In the genomic region with DNA sequence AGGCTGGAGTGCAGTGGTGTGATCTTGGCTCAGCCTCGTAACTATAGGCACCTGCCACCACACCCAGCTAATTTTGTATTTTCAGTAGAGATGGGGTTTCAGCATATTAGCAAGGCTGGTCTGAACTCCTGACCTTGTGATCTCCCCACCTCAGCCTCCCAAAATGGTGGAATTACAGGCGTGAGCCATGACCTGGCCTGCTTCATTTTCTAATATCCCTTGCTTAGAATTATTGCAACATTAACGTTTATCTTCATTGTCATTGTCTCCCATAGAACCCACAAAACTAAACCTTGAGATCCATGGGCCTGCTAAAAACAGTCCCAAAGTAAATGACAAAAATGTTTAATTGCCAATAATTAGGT, we compare ENCODE assay signal across 9 cellular contexts. TPM values are rescaled to one million over a fixed set of nuclear protein-coding genes. Genes with fewer than 3 reads are reported as not detected.
A peak's percentile ranks its signal among the peaks of the same experiment; 100 is the strongest.
DNase-seq lines count a peak whose midpoint lies in the region; ATAC-seq and TF ChIP-seq lines count a peak whose summit lies in the region.
"Had no signal": no experiment of that assay in that cellular context is flagged by ENCODE, and none has a peak within 500 bp of the region (broad histone marks: within the 10 kb centered on the region; RNA-seq: fewer than 3 reads in every experiment).

No MANE protein-coding gene starts in this region.

- no TSS peak for BruUV-seq in A673 (replicated peaks; lab: Mats Ljungman, UMichigan)

- CTCF ChIA-PET in A673 (lab: Charles Lee), result interaction anchor here (0.6 kb wide), 1 partner anchor 66 kb away, joined by 3 read pairs; no protein-coding TSS in a partner anchor

- intact Hi-C loops in A673 (cut with micrococcal nuclease; ENCODE audit: unreplicated experiment), result loop anchor here (1.0 kb wide), 1 partner anchor 96 kb away; no protein-coding TSS in a partner anchor

- DNase-seq in A673 (ENCODE audit: low spot score) (no peak), SK-MEL-5 (ENCODE audit: low read depth, low spot score) (peak; percentile 28), fibroblast of gingiva (ENCODE audit: low read depth) (peak; percentile 23), epidermal melanocyte (ENCODE audit: insufficient read length, low spot score) (no peak), ureter (ENCODE audit: low spot score) (no peak), NCI-H187 treated with DMSO at 0.1 percent for 48 hours (lab: John Stamatoyannopoulos, UW) (no peak)

- no peaks in the 10 kb centered on the region for H3K9me3 ChIP-seq in A673 (ENCODE audit: low read depth, low read length, poor library complexity, severe bottlenecking)
- H3K9me3 ChIP-seq: ascending aorta had no signal

- no peaks in the 10 kb centered on the region for H3K27me3 ChIP-seq in A673 (replicated peaks; ENCODE audit: insufficient read depth, low read depth, low read length, poor library complexity)
- H3K27me3 ChIP-seq: ascending aorta had no signal

- peak overlapping the region; percentile 25 for H3K27ac ChIP-seq in A673 (ENCODE audit: low read depth, low read length, poor library complexity, severe bottlenecking)

- in situ Hi-C loops in SK-MEL-5 (cut with HindIII; ENCODE audit: low pct_unique_long_range_greater_than_20kb, low sequenced_read_pairs), result no loop called here

- peaks cover 21% of the 10 kb centered on the region for H3K4me1 ChIP-seq in A673 (ENCODE audit: insufficient read depth, low read length, poor library complexity, severe bottlenecking)

- ATAC-seq in GM19351 (IDR thresholded peaks at IDR 0.05; ENCODE audit: unreplicated experiment) (peak; percentile 26), GM18505 (IDR thresholded peaks at IDR 0.05; ENCODE audit: unreplicated experiment) (no peak)

- no peak overlapping the region for H3K4me3 ChIP-seq in A673 (ENCODE audit: low read depth, low read length, poor library complexity, severe bottlenecking)

- H3K36me3 ChIP-seq in A673 (ENCODE audit: insufficient read depth, low read length, poor library complexity, severe bottlenecking), result peaks cover 52% of the 10 kb centered on the region

- POLR2A ChIA-PET in A673 (lab: Charles Lee; ENCODE audit: low non-redundant PET), result no interaction called here

- no peak for TF ChIP-seq CTCF in A673 (conservative IDR thresholded peaks at IDR 0.05; ENCODE audit: low read depth, low read length)

- TF ChIP-seq POLR2A in GM18505 (IDR thresholded peaks at IDR 0.05; ENCODE audit: borderline replicate concordance, extremely low read depth, insufficient read depth, insufficient read length), result no peak

RNA-seq across cellular contexts. Expression of gene EEF1A1, which starts 6.1 kb away (rescaled TPM):
- total RNA-seq in A673 (2021), result 9,320 and 9,713 TPM in 2 replicates
- total RNA-seq in SK-MEL-5 (2014; rRNA removed; shearing (Covaris generic)), result 12,462 and 13,460 TPM in 2 replicates
- polyA plus RNA-seq in SK-MEL-5 (2015; cell fraction: cytosol; rRNA removed), result 6,382 and 7,113 TPM in 2 replicates
- 2,226 and 2,666 TPM in 2 replicates for polyA plus RNA-seq in SK-MEL-5 (2015; cell fraction: nucleus; rRNA removed)
- total RNA-seq in ureter, result 10,940 TPM

RNA-seq across cellular contexts. Expression of gene MTO1, which starts 53.2 kb away (rescaled TPM):
- total RNA-seq in A673 (2021) (44.1 and 50.8 TPM in 2 replicates), ureter (42.5 TPM)
- 22.6 and 26.3 TPM in 2 replicates for total RNA-seq in SK-MEL-5 (2014; rRNA removed; shearing (Covaris generic))
- 14.0 and 15.6 TPM in 2 replicates for polyA plus RNA-seq in SK-MEL-5 (2015; cell fraction: cytosol; rRNA removed)
- 42.1 and 53.4 TPM in 2 replicates for polyA plus RNA-seq in SK-MEL-5 (2015; cell fraction: nucleus; rRNA removed)

Comparison
In these comparisons a context has a peak if more than half of its experiments do, and no peak if none do; other contexts are left out.
1. DNase-seq: peak in SK-MEL-5 (single experiment) and fibroblast of gingiva (single experiment); none in A673 (single experiment), epidermal melanocyte (single experiment), ureter (single experiment) and NCI-H187 treated with DMSO at 0.1 percent for 48 hours (single experiment).